ENCODE assay signal across 8 cellular contexts in genomic region chr1:61711257-61711656, GRCh38. TPM values are rescaled to one million over a fixed set of nuclear protein-coding genes. Genes with fewer than 3 reads are reported as not detected.
DNase-seq lines count a peak whose midpoint lies in the region; FAIRE-seq and TF ChIP-seq lines count a peak whose summit lies in the region.
"Not testable (repeated sequence)": the region's sequence is repeated elsewhere in the genome, so short reads cannot be mapped to it uniquely, and the experiment has no call there.

No MANE protein-coding gene starts in this region.

- POLR2A ChIA-PET in HEK293 (lab: Yijun Ruan, JAX): not testable (repeated sequence)

- TF ChIP-seq CTCF in HEK293 (tag by site-specific recombination; IDR thresholded peaks at IDR 0.05); bronchial epithelial cell (IDR thresholded peaks at IDR 0.05; ENCODE audit: insufficient read depth, low read length, severe bottlenecking); fibroblast of pulmonary artery (IDR thresholded peaks at IDR 0.05; ENCODE audit: low read length, missing control alignments); retinal pigment epithelial cell (conservative IDR thresholded peaks at IDR 0.05; ENCODE audit: low read depth, low read length): not testable (repeated sequence)

- H3K9me3 ChIP-seq in HEK293 (ENCODE audit: control insufficient read depth, insufficient read depth, low read depth, low read length); MG63: not testable (repeated sequence)

- DNase-seq in DMS53 (lab: John Stamatoyannopoulos, UW): peak; percentile 77
- DNase-seq in MG63: peak; percentile 16
- peak; percentile 81 for DNase-seq in amniotic epithelial cell (ENCODE audit: low read depth)
- DNase-seq in bronchial epithelial cell (ENCODE audit: low read depth): peak; percentile 47
- peak; percentile 49 for DNase-seq in fibroblast of pulmonary artery (ENCODE audit: low read depth)
- DNase-seq in kidney tubule cell (ENCODE audit: low spot score): peak; percentile 33
- DNase-seq in retinal pigment epithelial cell (ENCODE audit: low read depth): peak; percentile 5

- not testable (repeated sequence) for H3K4me1 ChIP-seq in HEK293 (ENCODE audit: control insufficient read depth, insufficient read depth, low read length)

- not testable (repeated sequence) for FAIRE-seq in bronchial epithelial cell (lab: Jason Lieb, UNC)

- H3K36me3 ChIP-seq in HEK293 (ENCODE audit: control insufficient read depth in 2 of 2, insufficient read depth in 1 of 2, low read length in 2 of 2) (peaks cover 7 to 16% of the 10 kb centered on the region in 2 experiments; a peak in 2 of 3 replicates), MG63 (peaks cover 33% of the 10 kb centered on the region)
- not testable (repeated sequence) for H3K36me3 ChIP-seq in bronchial epithelial cell (ENCODE audit: control insufficient read depth, insufficient read depth, low read length)

- H3K4me3 ChIP-seq in HEK293 (ENCODE audit: low read depth, low read length); MG63; bronchial epithelial cell (ENCODE audit: low read depth, low read length); fibroblast of pulmonary artery (replicated peaks; ENCODE audit: low read depth, low read length); retinal pigment epithelial cell (ENCODE audit: low read length): not testable (repeated sequence)

- H3K27ac ChIP-seq in HEK293 (ENCODE audit: extremely low read depth, low read depth, low read length): not testable (repeated sequence)

- CTCF ChIA-PET in HEK293 (lab: Yijun Ruan, JAX): interaction anchor here (0.7 kb wide), 1 partner anchor 37 kb away, joined by 3 read pairs; no protein-coding TSS in a partner anchor

- H3K27me3 ChIP-seq in MG63; bronchial epithelial cell (ENCODE audit: control insufficient read depth, insufficient read depth, low read length): not testable (repeated sequence)

TF ChIP-seq in HEK293, 187 proteins besides CTCF, POLR2A, EP300 and RAD21:
- TF ChIP-seq ZNF600 (tag by site-specific recombination; IDR thresholded peaks at IDR 0.05) (0 out of 2 replicates have a peak, but pooled peaks have one; percentile 22), ZNF629 (tag by site-specific recombination; IDR thresholded peaks at IDR 0.05) (peak; percentile 27; the same call in 1 of the 2 replicates)

RNA-seq across cellular contexts. Expression of gene TM2D1, which starts 13.7 kb away (rescaled TPM):
- 16.5 and 37.7 TPM in 2 replicates for total RNA-seq in MG63 (2014; rRNA removed; shearing (Covaris generic); ENCODE audit: low replicate concordance)
- total RNA-seq in bronchial epithelial cell: 45.4 and 45.5 TPM in 2 replicates

RNA-seq across cellular contexts. Expression of gene PATJ, which starts 31.0 kb away (rescaled TPM):
- total RNA-seq in MG63 (2014; rRNA removed; shearing (Covaris generic); ENCODE audit: low replicate concordance): 2.6 and 3.0 TPM in 2 replicates
- total RNA-seq in bronchial epithelial cell: 46.6 and 71.8 TPM in 2 replicates

Comparison
In these comparisons a context has a peak if more than half of its experiments do, and no peak if none do; other contexts are left out.
1. DNase-seq: peak in every context shown above with its lines; median percentile 81 in amniotic epithelial cell; 77 in DMS53; 49 in fibroblast of pulmonary artery; 47 in bronchial epithelial cell; 33 in kidney tubule cell; 16 in MG63; 5 in retinal pigment epithelial cell.
2. RNA of gene PATJ, which starts 31.0 kb away (total RNA-seq): 46.6 to 71.8 TPM in bronchial epithelial cell; 2.6 to 3.0 TPM in MG63; every median in the first group is over 10 times any median in the second.